Comparison of ENCODE assay signal across 8 cellular contexts in genomic region chr10:60732240-60733188, GRCh38. TPM values are rescaled to one million over a fixed set of nuclear protein-coding genes. Genes with fewer than 3 reads are reported as not detected.
DNase-seq lines count a peak whose midpoint lies in the region; ATAC-seq and TF ChIP-seq lines count a peak whose summit lies in the region.

No MANE protein-coding gene starts in this region.

- H3K27me3 ChIP-seq in heart right ventricle (peaks cover 5 to 64% (median 50%) of the 10 kb centered on the region in 7 donors), neural progenitor cell (peaks cover 57% of the 10 kb centered on the region)

- H2AFZ ChIP-seq in neural progenitor cell (replicated peaks), result peak overlapping the region; percentile 100

- peak overlapping the region; percentile 94 for H3K4me2 ChIP-seq in neural progenitor cell

- peaks cover 0 to 28% (median 6%) of the 10 kb centered on the region in 9 donors for H3K4me1 ChIP-seq in heart right ventricle
- H3K4me1 ChIP-seq in neural progenitor cell, result peaks cover 4% of the 10 kb centered on the region

- H3K9me3 ChIP-seq in heart right ventricle, result no peaks in the 10 kb centered on the region
- no peaks in the 10 kb centered on the region for H3K9me3 ChIP-seq in neural progenitor cell (ENCODE audit: low read depth)

- H3K4me1 Mint-ChIP-seq in activated B cell treated with CpG ODN at 0.5 μM for 24 hours (peaks cover 42% of the 10 kb centered on the region), neural progenitor cell (peaks cover 6% of the 10 kb centered on the region)

- POLR2A ChIA-PET in activated B cell treated with CpG ODN at 0.5 μM for 24 hours (lab: Charles Lee), result interaction anchor here (1.7 kb wide), 1 partner anchor 17 kb away, joined by 5 read pairs; no protein-coding TSS in a partner anchor

- H3K36me3 Mint-ChIP-seq in activated B cell treated with CpG ODN at 0.5 μM for 24 hours (ENCODE audit: low read depth) (peaks cover 4% of the 10 kb centered on the region), neural progenitor cell (no peaks in the 10 kb centered on the region)

- H3K27me3 Mint-ChIP-seq in activated B cell treated with CpG ODN at 0.5 μM for 24 hours (peaks cover 4% of the 10 kb centered on the region), neural progenitor cell (ENCODE audit: insufficient read depth, low read depth) (peaks cover 19% of the 10 kb centered on the region)

- H3K36me3 ChIP-seq in heart right ventricle (no peaks in the 10 kb centered on the region), neural progenitor cell (no peaks in the 10 kb centered on the region)

- no peaks in the 10 kb centered on the region for H3K79me2 ChIP-seq in neural progenitor cell (ENCODE audit: low read depth)

- H4K20me1 ChIP-seq in neural progenitor cell (ENCODE audit: low read depth), result no peaks in the 10 kb centered on the region

- no peak overlapping the region for H3K9ac ChIP-seq in neural progenitor cell

- H3K27ac Mint-ChIP-seq in activated B cell treated with CpG ODN at 0.5 μM for 24 hours, result peak overlapping the region; percentile 78
- no peak overlapping the region for H3K27ac Mint-ChIP-seq in neural progenitor cell

- 14 to 18% methylated on average over 46 to 47 of the region's 47 CpGs for WGBS in heart right ventricle, 2 donors

- intact Hi-C loops in heart right ventricle (cut with DNase I) (no loop called here), left ventricle myocardium superior (cut with micrococcal nuclease) (no loop called here), activated B cell treated with CpG ODN at 0.5 μM for 24 hours (cut with micrococcal nuclease) (loop anchor here (2.0 kb wide), 2 partner anchors 80 to 554 kb away; no protein-coding TSS in a partner anchor)

- TF ChIP-seq CTCF in heart right ventricle (IDR thresholded peaks at IDR 0.05) (no peak), activated B cell treated with CpG ODN at 0.5 μM for 24 hours (IDR thresholded peaks at IDR 0.05) (no peak), epithelial cell of esophagus (IDR thresholded peaks at IDR 0.05; ENCODE audit: insufficient read depth, low read depth, low read length, missing control alignments) (no peak), neural progenitor cell (IDR thresholded peaks at IDR 0.05) (no peak)

- no peaks in the 10 kb centered on the region for H3F3A ChIP-seq in neural progenitor cell (ENCODE audit: low read depth)

- peak overlapping the region in 1 of 10 donors; percentile 80 for H3K27ac ChIP-seq in heart right ventricle
- H3K27ac ChIP-seq in neural progenitor cell, result no peak overlapping the region

- H3K4me3 Mint-ChIP-seq in activated B cell treated with CpG ODN at 0.5 μM for 24 hours, result peak overlapping the region; percentile 93
- H3K4me3 Mint-ChIP-seq in neural progenitor cell, result peak overlapping the region; percentile 84

- H3K4me3 ChIP-seq in heart right ventricle (peak overlapping the region; percentile 37 to 64 (median 52)), epithelial cell of esophagus (ENCODE audit: low read length) (peak overlapping the region; percentile 73), neural progenitor cell (peak overlapping the region; percentile 80)

- DNase-seq in heart right ventricle (no peak), left ventricle myocardium superior (no peak), activated B cell treated with CpG ODN at 0.5 μM for 24 hours (peak; percentile 28), epithelial cell of esophagus (ENCODE audit: low read depth) (peak; percentile 45), neural progenitor cell (ENCODE audit: low spot score) (peak; percentile 50), UCSD-AML1 (lab: John Stamatoyannopoulos, UW; ENCODE audit: unreplicated experiment) (no peak)

- CTCF ChIA-PET in activated B cell treated with CpG ODN at 0.5 μM for 24 hours (lab: Charles Lee), result no interaction called here

- peak in 2 of 8 donors; percentile 29 to 38 for ATAC-seq in heart right ventricle
- ATAC-seq in left ventricle myocardium superior, result no peak
- ATAC-seq in HG03378 (IDR thresholded peaks at IDR 0.05; ENCODE audit: unreplicated experiment), result peak; percentile 28
- peak; percentile 39 for ATAC-seq in activated B cell treated with CpG ODN at 0.5 μM for 24 hours (ENCODE audit: low read depth)
- no peak for ATAC-seq in HG03565 (IDR thresholded peaks at IDR 0.05; ENCODE audit: unreplicated experiment)

- H3K9me3 Mint-ChIP-seq in activated B cell treated with CpG ODN at 0.5 μM for 24 hours (no peaks in the 10 kb centered on the region), neural progenitor cell (no peaks in the 10 kb centered on the region)

RNA-seq across cellular contexts. Expression of gene CDK1, which starts 45.8 kb away (rescaled TPM):
- 1 to 10 TPM in 5 of 10 donors, under 1 TPM in 5; 0.27 to 8.6 (median 1.0) TPM for total RNA-seq in heart right ventricle
- 1 to 10 TPM in 1 of 2 donors, under 1 TPM in 1; 0.74 to 2.0 TPM for polyA plus RNA-seq in heart right ventricle
- total RNA-seq in left ventricle myocardium superior, result 2.2 TPM
- 1.5 and 1.9 TPM in 2 replicates for total RNA-seq in activated B cell treated with CpG ODN at 0.5 μM for 24 hours
- 291 and 421 TPM in 2 replicates for total RNA-seq in neural progenitor cell (ENCODE audit: low replicate concordance)

Comparison
In these comparisons a context has a peak if more than half of its experiments do, and no peak if none do; other contexts are left out.
1. ATAC-seq: peak in HG03378 (single experiment) and activated B cell treated with CpG ODN at 0.5 μM for 24 hours (single experiment); none in left ventricle myocardium superior (single experiment) and HG03565 (single experiment).
2. DNase-seq: peak in activated B cell treated with CpG ODN at 0.5 μM for 24 hours (single experiment), epithelial cell of esophagus (single experiment) and neural progenitor cell (single experiment); none in heart right ventricle (0 of 2), left ventricle myocardium superior (single experiment) and UCSD-AML1 (single experiment).
3. RNA of gene CDK1, which starts 45.8 kb away (total RNA-seq): 291 to 421 TPM in neural progenitor cell; 2.2 TPM in left ventricle myocardium superior (single experiment), 1.5 to 1.9 TPM in activated B cell treated with CpG ODN at 0.5 μM for 24 hours and 0.27 to 8.6 TPM in heart right ventricle; every median in the first group is over 10 times any median in the second.
4. Peak in every context shown above with its lines, with median percentiles within 50 percentile points of each other: H3K4me3 ChIP-seq.